8 cellular contexts compared by ENCODE assay signal in genomic region chr3:138114988-138115971, GRCh38. TPM values are rescaled to one million over a fixed set of nuclear protein-coding genes. Genes with fewer than 3 reads are reported as not detected.
DNase-seq lines count a peak whose midpoint lies in the region; ATAC-seq and TF ChIP-seq lines count a peak whose summit lies in the region.

A gene with protein sequence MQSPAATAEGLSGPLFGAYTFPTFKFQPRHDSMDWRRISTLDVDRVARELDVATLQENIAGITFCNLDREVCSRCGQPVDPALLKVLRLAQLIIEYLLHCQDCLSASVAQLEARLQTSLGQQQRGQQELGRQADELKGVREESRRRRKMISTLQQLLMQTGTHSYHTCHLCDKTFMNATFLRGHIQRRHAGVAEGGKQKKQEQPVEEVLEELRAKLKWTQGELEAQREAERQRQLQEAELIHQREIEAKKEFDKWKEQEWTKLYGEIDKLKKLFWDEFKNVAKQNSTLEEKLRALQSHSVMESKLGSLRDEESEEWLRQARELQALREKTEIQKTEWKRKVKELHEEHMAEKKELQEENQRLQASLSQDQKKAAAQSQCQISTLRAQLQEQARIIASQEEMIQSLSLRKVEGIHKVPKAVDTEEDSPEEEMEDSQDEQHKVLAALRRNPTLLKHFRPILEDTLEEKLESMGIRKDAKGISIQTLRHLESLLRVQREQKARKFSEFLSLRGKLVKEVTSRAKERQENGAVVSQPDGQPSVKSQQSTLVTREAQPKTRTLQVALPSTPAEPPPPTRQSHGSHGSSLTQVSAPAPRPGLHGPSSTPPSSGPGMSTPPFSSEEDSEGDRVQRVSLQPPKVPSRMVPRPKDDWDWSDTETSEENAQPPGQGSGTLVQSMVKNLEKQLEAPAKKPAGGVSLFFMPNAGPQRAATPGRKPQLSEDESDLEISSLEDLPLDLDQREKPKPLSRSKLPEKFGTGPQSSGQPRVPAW (minus strand): TSS chr3:138115608. CDS start chr3:138103971, 11,637 bp downstream.

- DNase-seq in D341Med (ENCODE audit: low spot score) (peak; percentile 87), HT1080 (ENCODE audit: low read depth) (peak; percentile 83), Panc1 (ENCODE audit: low read depth, low spot score) (no peak), ascending aorta (ENCODE audit: low spot score in 2 of 2) (peak in 1 of 2 donors; percentile 81), right cardiac atrium (peak; percentile 62 to 86 (median 86)), posterior vena cava (ENCODE audit: low spot score) (peak; percentile 89), NCI-H2107 (lab: John Stamatoyannopoulos, UW) (no peak)

- H3K36me3 ChIP-seq in Panc1 (ENCODE audit: control insufficient read depth, insufficient read depth, low read length) (no peaks in the 10 kb centered on the region; the same call in 1 of the 2 replicates), ascending aorta (peaks cover 5 to 7% of the 10 kb centered on the region in 2 donors)

- H3K9me3 ChIP-seq in Panc1 (ENCODE audit: control insufficient read depth, insufficient read depth, low read depth, low read length) (no peaks in the 10 kb centered on the region), ascending aorta (no peaks in the 10 kb centered on the region), right cardiac atrium (ENCODE audit: control insufficient read depth, low read length) (no peaks in the 10 kb centered on the region)

- in situ Hi-C loops in Panc1 (cut with HindIII; ENCODE audit: low pct_unique_long_range_greater_than_20kb, low sequenced_read_pairs), result no loop called here

- no TSS peak for BruUV-seq in Panc1 (replicated peaks; lab: Mats Ljungman, UMichigan)

- CTCF ChIA-PET in Panc1 (lab: Charles Lee), result interaction anchor here (0.6 kb wide), 1 partner anchor 12 kb away, joined by 5 read pairs; no protein-coding TSS in a partner anchor

- H3K4me3 ChIP-seq in Panc1 (ENCODE audit: low read depth in 2 of 2, low read length in 2 of 2), result peak within 1 kb of the TSS; percentile 72 to 75
- H3K4me3 ChIP-seq in ascending aorta, result peak within 1 kb of the TSS; percentile 75 to 95
- H3K4me3 ChIP-seq in right cardiac atrium (ENCODE audit: low read length), result peak within 1 kb of the TSS; percentile 86

- peak; percentile 92 for TF ChIP-seq CTCF in Panc1 (IDR thresholded peaks at IDR 0.05)
- TF ChIP-seq CTCF in ascending aorta (IDR thresholded peaks at IDR 0.05), result peak; percentile 9 to 65 (median 50)

- intact Hi-C loops in Panc1 (cut with micrococcal nuclease; ENCODE audit: unreplicated experiment), result no loop called here
- intact Hi-C loops in ascending aorta (cut with DNase I), result loop anchor here (5.0 to 10.0 kb wide), 5 partner anchors 72 to 810 kb away; partner anchors contain the start of genes ARMC8, MRAS and PIK3CB
- intact Hi-C loops in right cardiac atrium (cut with DNase I), result loop anchor here in 1 of 4 donors (10.0 kb wide), 1 partner anchor 50 kb away; no protein-coding TSS in a partner anchor
- intact Hi-C loops in posterior vena cava (cut with DNase I), result loop anchor here in 1 of 2 donors (10.0 kb wide), 1 partner anchor 70 kb away; the partner anchor contains the start of gene ARMC8

- POLR2A ChIA-PET in Panc1 (lab: Charles Lee), result no interaction called here

- H3K27ac ChIP-seq in Panc1 (ENCODE audit: low read length), result peak within 1 kb of the TSS; percentile 89
- peak within 1 kb of the TSS; percentile 92 to 97 for H3K27ac ChIP-seq in ascending aorta
- peak within 1 kb of the TSS; percentile 77 for H3K27ac ChIP-seq in right cardiac atrium (ENCODE audit: low read length)

- under 1% methylated on average over 86 of the region's 86 CpGs for WGBS in right cardiac atrium

- H3K4me1 ChIP-seq in Panc1 (ENCODE audit: control insufficient read depth, insufficient read depth, low read length) (peaks cover 9% of the 10 kb centered on the region), ascending aorta (peaks cover 0 to 10% of the 10 kb centered on the region in 2 donors), right cardiac atrium (ENCODE audit: control insufficient read depth, insufficient read depth, low read length) (peaks cover 6% of the 10 kb centered on the region)

- peak; percentile 65 for ATAC-seq in GM21367 (IDR thresholded peaks at IDR 0.05; ENCODE audit: unreplicated experiment)
- ATAC-seq in Panc1, result peak; percentile 92
- ATAC-seq in right cardiac atrium, result peak; percentile 96 to 97

- H3K27me3 ChIP-seq in Panc1 (ENCODE audit: control insufficient read depth, insufficient read depth, low read length) (no peaks in the 10 kb centered on the region), ascending aorta (no peaks in the 10 kb centered on the region), right cardiac atrium (ENCODE audit: control insufficient read depth, insufficient read depth) (no peaks in the 10 kb centered on the region)

RNA-seq across cellular contexts. Expression of the gene that starts here (rescaled TPM):
- total RNA-seq in HT1080 (2014; rRNA removed; shearing (Covaris generic)), result 17.7 and 27.4 TPM in 2 replicates
- 6.3 and 7.9 TPM in 2 replicates for polyA plus RNA-seq in HT1080 (2015; cell fraction: cytosol; rRNA removed)
- 32.3 and 39.6 TPM in 2 replicates for polyA plus RNA-seq in HT1080 (2015; cell fraction: nucleus; rRNA removed)
- total RNA-seq in Panc1 (2021; ENCODE audit: unreplicated experiment) (11.1 TPM), ascending aorta (23.1 TPM), right cardiac atrium (1 to 10 TPM; 3.7 to 6.2 (median 4.2) TPM), posterior vena cava (10 to 100 TPM; 10.9 to 15.5 TPM)
- polyA plus RNA-seq in Panc1 (2012; ENCODE audit: insufficient read length), result 5.3 TPM
- polyA plus RNA-seq in right cardiac atrium, result 2.6 TPM

Comparison
In these comparisons a context has a peak if more than half of its experiments do, and no peak if none do; other contexts are left out.
1. DNase-seq: peak in D341Med (single experiment), HT1080 (single experiment), right cardiac atrium (3 of 3) and posterior vena cava (single experiment); none in Panc1 (single experiment) and NCI-H2107 (single experiment).
2. Peak in every context shown above with its lines, with median percentiles within 50 percentile points of each other: ATAC-seq, H3K27ac ChIP-seq and H3K4me3 ChIP-seq.